ENCODE assay signal across 16 cellular contexts in genomic region chr20:48878849-48879248, GRCh38. TPM values are rescaled to one million over a fixed set of nuclear protein-coding genes. Genes with fewer than 3 reads are reported as not detected.
A peak's percentile ranks its signal among the peaks of the same experiment; 100 is the strongest.
DNase-seq lines count a peak whose midpoint lies in the region; ATAC-seq and TF ChIP-seq lines count a peak whose summit lies in the region.
"Had no signal": no experiment of that assay in that cellular context is flagged by ENCODE, and none has a peak within 500 bp of the region (broad histone marks: within the 10 kb centered on the region; RNA-seq: fewer than 3 reads in every experiment).

No MANE protein-coding gene starts in this region.

- peak overlapping the region; percentile 14 for H3K27ac Mint-ChIP-seq in dendritic cell treated with granulocyte-macrophage colony-stimulating factor and Interleukin-4, amounts not matched to agents 40 ng/mL and 50 ng/mL, for 4 days
- H3K27ac Mint-ChIP-seq: B cell; CD4-positive, alpha-beta T cell; CD8-positive, alpha-beta T cell had no signal

- no peak for TF ChIP-seq CTCF in A673 (conservative IDR thresholded peaks at IDR 0.05; ENCODE audit: low read depth, low read length)
- no peak for TF ChIP-seq CTCF in RWPE2 (IDR thresholded peaks at IDR 0.05; ENCODE audit: poor library complexity, severe bottlenecking)
- no peak for TF ChIP-seq CTCF in gastrocnemius medialis (IDR thresholded peaks at IDR 0.05 in 4 of 5, conservative IDR thresholded peaks at IDR 0.05 in 1 of 5)

- no peaks in the 10 kb centered on the region for H3K36me3 Mint-ChIP-seq in dendritic cell treated with granulocyte-macrophage colony-stimulating factor and Interleukin-4, amounts not matched to agents 40 ng/mL and 50 ng/mL, for 4 days (ENCODE audit: low read depth)
- H3K36me3 Mint-ChIP-seq: CD8-positive, alpha-beta T cell had no signal

- DNase-seq in A673 (ENCODE audit: low spot score) (no peak), RWPE2 (ENCODE audit: low spot score) (peak; percentile 27), gastrocnemius medialis (no peak)
- no peak for DNase-seq in stimulated activated CD4-positive, alpha-beta T cell treated with anti-CD3 and anti-CD28 coated beads, Interleukin-12 subunit alpha, Interleukin-12 subunit beta, amount 100 ng/mL, for 4 hours
- DNase-seq: 8988T; CD4-positive, alpha-beta T cell; CD8-positive, alpha-beta T cell; DMS79; DND-41; GDM1 had no signal

- no peaks in the 10 kb centered on the region for H3K9me3 Mint-ChIP-seq in dendritic cell treated with granulocyte-macrophage colony-stimulating factor and Interleukin-4, amounts not matched to agents 40 ng/mL and 50 ng/mL, for 4 days
- H3K9me3 Mint-ChIP-seq: CD4-positive, alpha-beta T cell; CD8-positive, alpha-beta T cell had no signal

- ATAC-seq in RWPE2 (ENCODE audit: low read depth), result no peak
- no peak for ATAC-seq in gastrocnemius medialis
- ATAC-seq: CD8-positive, alpha-beta T cell; GM12878 had no signal

- H3K4me1 ChIP-seq in A673 (ENCODE audit: insufficient read depth, low read length, poor library complexity, severe bottlenecking) (peaks cover 28% of the 10 kb centered on the region), RWPE2 (ENCODE audit: insufficient read depth, poor library complexity, severe bottlenecking) (peaks cover 19% of the 10 kb centered on the region), gastrocnemius medialis (peaks cover 0 to 4% of the 10 kb centered on the region in 2 donors)

- H3K27ac ChIP-seq in A673 (ENCODE audit: low read depth, low read length, poor library complexity, severe bottlenecking), result peak overlapping the region; percentile 78
- no peak overlapping the region for H3K27ac ChIP-seq in RWPE2 (ENCODE audit: poor library complexity, severe bottlenecking)
- no peak overlapping the region for H3K27ac ChIP-seq in gastrocnemius medialis
- H3K27ac ChIP-seq: BLaER1 treated with 17β-estradiol and CSF1 and Interleukin-3, amounts not matched to agents 10 nM and 100 nM; C4-2B had no signal

- no peak for TF ChIP-seq POLR2A in gastrocnemius medialis (IDR thresholded peaks at IDR 0.05)

- CTCF ChIA-PET in A673 (lab: Charles Lee), result no interaction called here

- H3K4me3 Mint-ChIP-seq in dendritic cell treated with granulocyte-macrophage colony-stimulating factor and Interleukin-4, amounts not matched to agents 40 ng/mL and 50 ng/mL, for 4 days, result no peak overlapping the region
- H3K4me3 Mint-ChIP-seq: B cell; CD4-positive, alpha-beta T cell; CD8-positive, alpha-beta T cell had no signal

- H3K27me3 ChIP-seq in A673 (replicated peaks; ENCODE audit: insufficient read depth, low read depth, low read length, poor library complexity) (no peaks in the 10 kb centered on the region), RWPE2 (ENCODE audit: insufficient read depth, poor library complexity, severe bottlenecking) (no peaks in the 10 kb centered on the region), gastrocnemius medialis (no peaks in the 10 kb centered on the region)
- H3K27me3 ChIP-seq: BLaER1 treated with 17β-estradiol and CSF1 and Interleukin-3, amounts not matched to agents 10 nM and 100 nM had no signal

- H3K4me3 ChIP-seq in A673 (ENCODE audit: low read depth, low read length, poor library complexity, severe bottlenecking) (no peak overlapping the region), RWPE2 (ENCODE audit: severe bottlenecking) (no peak overlapping the region), gastrocnemius medialis (no peak overlapping the region)
- H3K4me3 ChIP-seq: BLaER1 treated with 17β-estradiol and CSF1 and Interleukin-3, amounts not matched to agents 10 nM and 100 nM; GM12878 had no signal

- intact Hi-C loops in A673 (cut with micrococcal nuclease; ENCODE audit: unreplicated experiment), result no loop called here
- intact Hi-C loops in dendritic cell treated with granulocyte-macrophage colony-stimulating factor and Interleukin-4, amounts not matched to agents 40 ng/mL and 50 ng/mL, for 4 days (cut with micrococcal nuclease), result no loop called here
- intact Hi-C loops in gastrocnemius medialis (cut with DNase I; ENCODE audit: low total_unique reads), result no loop called here

- BruUV-seq in A673 (replicated peaks; lab: Mats Ljungman, UMichigan), result no TSS peak

- peaks cover 4% of the 10 kb centered on the region for H3K27me3 Mint-ChIP-seq in dendritic cell treated with granulocyte-macrophage colony-stimulating factor and Interleukin-4, amounts not matched to agents 40 ng/mL and 50 ng/mL, for 4 days
- H3K27me3 Mint-ChIP-seq: B cell; CD4-positive, alpha-beta T cell had no signal

- H3K9me3 ChIP-seq in A673 (ENCODE audit: low read depth, low read length, poor library complexity, severe bottlenecking) (no peaks in the 10 kb centered on the region), RWPE2 (ENCODE audit: severe bottlenecking) (no peaks in the 10 kb centered on the region), gastrocnemius medialis (no peaks in the 10 kb centered on the region)
- H3K9me3 ChIP-seq: BLaER1 treated with 17β-estradiol and CSF1 and Interleukin-3, amounts not matched to agents 10 nM and 100 nM; Caco-2 had no signal

- in situ Hi-C loops in gastrocnemius medialis (cut with MboI; ENCODE audit: low sequenced_read_pairs in 4 of 4), result no loop called here

- peaks cover 37% of the 10 kb centered on the region for H3K4me1 Mint-ChIP-seq in dendritic cell treated with granulocyte-macrophage colony-stimulating factor and Interleukin-4, amounts not matched to agents 40 ng/mL and 50 ng/mL, for 4 days (ENCODE audit: low read depth)

- no peaks in the 10 kb centered on the region for H3K36me3 ChIP-seq in A673 (ENCODE audit: insufficient read depth, low read length, poor library complexity, severe bottlenecking)
- H3K36me3 ChIP-seq in RWPE2 (ENCODE audit: low read depth), result no peaks in the 10 kb centered on the region
- no peaks in the 10 kb centered on the region for H3K36me3 ChIP-seq in gastrocnemius medialis
- H3K36me3 ChIP-seq: BLaER1 treated with 17β-estradiol and CSF1 and Interleukin-3, amounts not matched to agents 10 nM and 100 nM had no signal

- POLR2A ChIA-PET in A673 (lab: Charles Lee; ENCODE audit: low non-redundant PET), result no interaction called here

RNA-seq across cellular contexts. Expression of gene ARFGEF2, which starts 42.7 kb away (rescaled TPM):
- total RNA-seq in A673 (2021) (23.5 and 26.1 TPM in 2 replicates), gastrocnemius medialis (10 to 100 TPM; 25.6 to 41.0 (median 33.5) TPM)

RNA-seq across cellular contexts. Expression of gene PREX1, which starts 51.0 kb away (rescaled TPM):
- total RNA-seq in A673 (2021), result 145 and 174 TPM in 2 replicates
- 10 to 100 TPM in 1 of 4 donors, 1 to 10 TPM in 3; 7.5 to 10.9 (median 9.1) TPM for total RNA-seq in gastrocnemius medialis

Comparison
In these comparisons a context has a peak if more than half of its experiments do, and no peak if none do; other contexts are left out.
1. RNA of gene PREX1, which starts 51.0 kb away (total RNA-seq): 145 to 174 TPM in A673; 7.5 to 10.9 TPM in gastrocnemius medialis; every median in the first group is over 10 times any median in the second.